ENCODE assay signal across 19 cellular contexts in genomic region chr7:87624628-87625027, GRCh38. TPM values are rescaled to one million over a fixed set of nuclear protein-coding genes. Genes with fewer than 3 reads are reported as not detected.
DNase-seq lines count a peak whose midpoint lies in the region; ATAC-seq and TF ChIP-seq lines count a peak whose summit lies in the region.
"Had no signal": no experiment of that assay in that cellular context is flagged by ENCODE, and none has a peak within 500 bp of the region (broad histone marks: within the 10 kb centered on the region; RNA-seq: fewer than 3 reads in every experiment).

No MANE protein-coding gene starts in this region.

- TF ChIP-seq CTCF in neural progenitor cell (IDR thresholded peaks at IDR 0.05) = peak; percentile 20

- H3K4me1 Mint-ChIP-seq in neural progenitor cell = peaks cover 4% of the 10 kb centered on the region
- peaks cover 15% of the 10 kb centered on the region for H3K4me1 Mint-ChIP-seq in T-helper 17 cell
- peaks cover 5% of the 10 kb centered on the region for H3K4me1 Mint-ChIP-seq in activated T-helper 17 cell treated with anti-CD3 and anti-CD28 coated beads, Interleukin-2, amount 50 U/mL, for 72 hours

- H3K27me3 ChIP-seq in neural progenitor cell = peaks cover 42% of the 10 kb centered on the region

- no peak overlapping the region for H3K27ac Mint-ChIP-seq in neural progenitor cell
- no peak overlapping the region for H3K27ac Mint-ChIP-seq in T-helper 17 cell
- H3K27ac Mint-ChIP-seq in activated T-helper 17 cell treated with anti-CD3 and anti-CD28 coated beads, Interleukin-2, amount 50 U/mL, for 72 hours = no peak overlapping the region
- H3K27ac Mint-ChIP-seq: CD14-positive monocyte; naive B cell; progenitor cell of endocrine pancreas; stimulated activated effector memory CD8-positive, alpha-beta T cell treated with anti-CD3 and anti-CD28 coated beads, Interleukin-12 subunit alpha, Interleukin-12 subunit beta, amount 100 ng/mL, for 72 hours had no signal

- H3K9me3 ChIP-seq in neural progenitor cell (ENCODE audit: low read depth) (no peaks in the 10 kb centered on the region), T-helper 17 cell (ENCODE audit: control insufficient read depth, low read length, poor library complexity, severe bottlenecking) (no peaks in the 10 kb centered on the region)
- H3K9me3 ChIP-seq: tibial artery had no signal

- no peak overlapping the region for H2AFZ ChIP-seq in neural progenitor cell (replicated peaks)

- H3K27me3 Mint-ChIP-seq in neural progenitor cell (ENCODE audit: insufficient read depth, low read depth) = peaks cover 12% of the 10 kb centered on the region
- peaks cover 7% of the 10 kb centered on the region for H3K27me3 Mint-ChIP-seq in T-helper 17 cell
- peaks cover 3% of the 10 kb centered on the region for H3K27me3 Mint-ChIP-seq in activated T-helper 17 cell treated with anti-CD3 and anti-CD28 coated beads, Interleukin-2, amount 50 U/mL, for 72 hours

- H3K4me2 ChIP-seq in neural progenitor cell = no peak overlapping the region

- no peak overlapping the region for H3K4me3 ChIP-seq in neural progenitor cell
- H3K4me3 ChIP-seq: SK-N-MC, tibial artery had no signal

- no peaks in the 10 kb centered on the region for H3K79me2 ChIP-seq in neural progenitor cell (ENCODE audit: low read depth)

- ATAC-seq in T-helper 17 cell = no peak
- no peak for ATAC-seq in activated T-helper 17 cell treated with anti-CD3 and anti-CD28 coated beads, Interleukin-2, amount 50 U/mL, for 72 hours (replicated peaks)
- ATAC-seq: stimulated activated effector memory CD8-positive, alpha-beta T cell treated with anti-CD3 and anti-CD28 coated beads, Interleukin-12 subunit alpha, Interleukin-12 subunit beta, amount 100 ng/mL, for 72 hours had no signal

- peaks cover 4% of the 10 kb centered on the region for H3K9me3 Mint-ChIP-seq in neural progenitor cell
- H3K9me3 Mint-ChIP-seq in activated T-helper 17 cell treated with anti-CD3 and anti-CD28 coated beads, Interleukin-2, amount 50 U/mL, for 72 hours = no peaks in the 10 kb centered on the region
- H3K9me3 Mint-ChIP-seq: stimulated activated effector memory CD8-positive, alpha-beta T cell treated with anti-CD3 and anti-CD28 coated beads, Interleukin-12 subunit alpha, Interleukin-12 subunit beta, amount 100 ng/mL, for 72 hours had no signal

- H3K4me3 Mint-ChIP-seq in neural progenitor cell = no peak overlapping the region
- H3K4me3 Mint-ChIP-seq in T-helper 17 cell = no peak overlapping the region
- H3K4me3 Mint-ChIP-seq in activated T-helper 17 cell treated with anti-CD3 and anti-CD28 coated beads, Interleukin-2, amount 50 U/mL, for 72 hours = no peak overlapping the region
- H3K4me3 Mint-ChIP-seq: CD14-positive monocyte; naive B cell; stimulated activated effector memory CD8-positive, alpha-beta T cell treated with anti-CD3 and anti-CD28 coated beads, Interleukin-12 subunit alpha, Interleukin-12 subunit beta, amount 100 ng/mL, for 72 hours had no signal

- H3K4me1 ChIP-seq in neural progenitor cell = no peaks in the 10 kb centered on the region

- DNase-seq in DMS 273 (lab: John Stamatoyannopoulos, UW; ENCODE audit: unreplicated experiment) (peak; percentile 10), DMS 273 treated with DMSO at 0.1 percent for 48 hours (lab: John Stamatoyannopoulos, UW) (no peak), LoVo (ENCODE audit: low spot score) (peak; percentile 40), astrocyte of the hippocampus (ENCODE audit: low read depth, low spot score) (peak; percentile 2), neural progenitor cell (ENCODE audit: low spot score) (no peak), T-helper 17 cell (no peak), amniotic stem cell (lab: John Stamatoyannopoulos, UW) (no peak)
- DNase-seq: activated CD8-positive, alpha-beta memory T cell treated with anti-CD3 and anti-CD28 coated beads for 24 hours; mammary epithelial cell; naive B cell; NCI-H1436 treated with DMSO at 0.1 percent for 48 hours; NCI-H345; tibial artery had no signal

- H4K20me1 ChIP-seq in neural progenitor cell (ENCODE audit: low read depth) = no peaks in the 10 kb centered on the region

- H3K9ac ChIP-seq in neural progenitor cell = no peak overlapping the region

- H3K36me3 Mint-ChIP-seq in neural progenitor cell = no peaks in the 10 kb centered on the region
- H3K36me3 Mint-ChIP-seq in T-helper 17 cell (ENCODE audit: low read depth) = no peaks in the 10 kb centered on the region
- H3K36me3 Mint-ChIP-seq in activated T-helper 17 cell treated with anti-CD3 and anti-CD28 coated beads, Interleukin-2, amount 50 U/mL, for 72 hours (ENCODE audit: low read depth) = no peaks in the 10 kb centered on the region
- H3K36me3 Mint-ChIP-seq: naive B cell had no signal

- peaks cover 4% of the 10 kb centered on the region for H3F3A ChIP-seq in neural progenitor cell (ENCODE audit: low read depth)

- H3K27ac ChIP-seq in neural progenitor cell = no peak overlapping the region
- H3K27ac ChIP-seq: SK-N-MC, tibial artery had no signal

- no peaks in the 10 kb centered on the region for H3K36me3 ChIP-seq in neural progenitor cell
- H3K36me3 ChIP-seq: tibial artery had no signal

RNA-seq across cellular contexts. Expression of gene RUNDC3B, which starts 3.6 kb away (rescaled TPM):
- 0.12 and 1.2 TPM in 2 replicates for total RNA-seq in neural progenitor cell (ENCODE audit: low replicate concordance)
- total RNA-seq in T-helper 17 cell = under 1 TPM; 0.26 to 0.37 TPM
- total RNA-seq in activated T-helper 17 cell treated with anti-CD3 and anti-CD28 coated beads, Interleukin-2, amount 50 U/mL, for 72 hours = under 1 TPM; 0.24 to 0.56 TPM
- total RNA-seq: A172 had no signal

RNA-seq across cellular contexts. Expression of gene ABCB1, which starts 23.9 kb away (rescaled TPM):
- not detected in 2 replicates for total RNA-seq in neural progenitor cell (ENCODE audit: low replicate concordance)
- total RNA-seq in T-helper 17 cell = 10 to 100 TPM; 26.1 to 32.5 TPM
- total RNA-seq in activated T-helper 17 cell treated with anti-CD3 and anti-CD28 coated beads, Interleukin-2, amount 50 U/mL, for 72 hours = 10 to 100 TPM; 14.7 to 19.0 TPM

Comparison
In these comparisons a context has a peak if more than half of its experiments do, and no peak if none do; other contexts are left out.
1. DNase-seq: peak in DMS 273 (single experiment), LoVo (single experiment) and astrocyte of the hippocampus (single experiment); none in DMS 273 treated with DMSO at 0.1 percent for 48 hours (single experiment), neural progenitor cell (single experiment), T-helper 17 cell (0 of 3) and amniotic stem cell (single experiment).
2. RNA of gene ABCB1, which starts 23.9 kb away (total RNA-seq): 26.1 to 32.5 TPM in T-helper 17 cell and 14.7 to 19.0 TPM in activated T-helper 17 cell treated with anti-CD3 and anti-CD28 coated beads, Interleukin-2, amount 50 U/mL, for 72 hours; not detected in neural progenitor cell; every median in the first group is over 10 times any median in the second.